28 cellular contexts compared by ENCODE assay signal in the genomic region with DNA sequence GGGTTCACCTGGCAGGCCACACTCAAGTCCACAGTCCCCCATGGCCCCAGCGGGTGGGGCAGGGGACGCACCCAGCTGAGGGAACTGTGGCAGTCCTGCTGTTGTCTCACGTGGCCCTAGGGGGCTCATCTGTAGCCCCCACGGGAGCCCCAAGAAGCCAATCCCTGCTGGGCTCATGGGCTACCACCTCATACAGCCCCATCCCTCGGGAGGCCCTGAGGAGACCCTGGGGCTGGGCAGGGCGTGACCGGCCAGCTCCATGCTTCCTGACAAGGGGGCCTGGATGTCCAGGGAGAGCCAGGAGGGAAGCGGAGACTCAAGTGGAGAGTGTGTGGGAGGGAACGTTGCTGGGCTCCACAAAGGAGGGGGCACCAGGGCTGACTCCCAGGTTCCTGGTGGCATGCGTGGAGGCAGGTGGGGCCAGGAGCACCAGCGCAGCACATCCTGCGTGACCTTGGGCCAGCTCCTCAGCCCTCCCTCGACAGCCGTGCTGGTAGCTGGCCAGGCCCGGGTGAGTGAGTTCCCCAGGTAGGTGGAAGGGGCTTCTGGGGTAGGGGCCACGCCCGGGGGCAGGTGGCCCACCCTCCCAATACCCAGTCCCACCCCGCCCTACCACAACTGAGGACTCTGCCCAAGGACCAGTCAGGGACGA.
"Had no signal": no experiment of that assay in that cellular context is flagged by ENCODE, and none has a peak within 500 bp of the region (broad histone marks: within the 10 kb centered on the region; RNA-seq: fewer than 3 reads in every experiment).

No MANE protein-coding gene starts in this region.

- H3K9me3 ChIP-seq: left lung, lower lobe of right lung, pancreas, prostate gland, stomach, thoracic aorta, tibial artery, upper lobe of right lung had no signal

- H3K27me3 ChIP-seq: hepatocyte, left lung, pancreas, stomach, tibial artery, upper lobe of right lung had no signal

- H3K4me1 Mint-ChIP-seq: naive B cell had no signal

- DNase-seq: islet precursor cell; left lung; lower lobe of right lung; mammary epithelial cell; mesendoderm; naive B cell; nucleus accumbens; pancreas; posterior cingulate gyrus; retina; right cardiac atrium; stimulated activated CD4-positive, alpha-beta T cell treated with anti-CD3 and anti-CD28 coated beads, Interleukin-12 subunit alpha, Interleukin-12 subunit beta, amount 100 ng/mL, for 4 hours; stimulated activated CD4-positive, alpha-beta T cell treated with anti-CD3 and anti-CD28 coated beads, Interleukin-15, amount 100 ng/mL, for 24 hours; stimulated activated CD4-positive, alpha-beta T cell treated with anti-CD3 and anti-CD28 coated beads, Interleukin-2, amount 100 ng/mL, for 24 hours; stimulated activated CD4-positive, alpha-beta T cell treated with anti-CD3 and anti-CD28 coated beads, Interleukin-4, amount 100 ng/mL, for 1 hour; stimulated activated naive B cell treated with anti-CD40 and anti-IgM and Interleukin-4, amounts not matched to agents 10 μg/mL and 1 μg/mL and 100 μg/mL, for 72 hours; stimulated activated naive CD8-positive, alpha-beta T cell treated with anti-CD3 and anti-CD28 coated beads, Interleukin-15, Interleukin-2, amounts not matched to agents 100 U/mL and 50 U/mL, for 24 hours; stomach; tibial artery; trophoblast cell; upper lobe of right lung had no signal

- H3K9me3 Mint-ChIP-seq: mesothelial cell of epicardium; naive B cell; natural killer cell treated with Interleukin-12 subunit alpha and Interleukin-12 subunit beta and Interleukin-15 and Interleukin-18, amount 100 ng/mL, for 72 hours; stimulated activated naive B cell treated with anti-CD40 and anti-IgM and Interleukin-4, amounts not matched to agents 10 μg/mL and 1 μg/mL and 100 μg/mL, for 72 hours had no signal

- H3K27ac ChIP-seq: hepatocyte, left lung, lower lobe of right lung, pancreas, prostate gland, skin epidermis, stomach, thoracic aorta, tibial artery, upper lobe of right lung had no signal

- H3K79me2 ChIP-seq: hepatocyte had no signal

- H3K27ac Mint-ChIP-seq: mesothelial cell of epicardium; naive B cell; natural killer cell treated with Interleukin-12 subunit alpha and Interleukin-12 subunit beta and Interleukin-15 and Interleukin-18, amount 100 ng/mL, for 72 hours; stimulated activated naive B cell treated with anti-CD40 and anti-IgM and Interleukin-4, amounts not matched to agents 10 μg/mL and 1 μg/mL and 100 μg/mL, for 72 hours had no signal

- H3K4me3 Mint-ChIP-seq: mesothelial cell of epicardium; naive B cell; natural killer cell treated with Interleukin-12 subunit alpha and Interleukin-12 subunit beta and Interleukin-15 and Interleukin-18, amount 100 ng/mL, for 72 hours; stimulated activated naive B cell treated with anti-CD40 and anti-IgM and Interleukin-4, amounts not matched to agents 10 μg/mL and 1 μg/mL and 100 μg/mL, for 72 hours had no signal

- H2AFZ ChIP-seq: hepatocyte had no signal

- H3K36me3 ChIP-seq: left lung, lower lobe of right lung, pancreas, prostate gland, stomach, thoracic aorta, tibial artery, upper lobe of right lung had no signal

- H3K4me3 ChIP-seq: hepatocyte, left lung, lower lobe of right lung, pancreas, prostate gland, skin epidermis, stomach, thoracic aorta, tibial artery, upper lobe of right lung had no signal

- ATAC-seq: left lung; lower lobe of right lung; natural killer cell treated with Interleukin-12 subunit alpha and Interleukin-12 subunit beta and Interleukin-15 and Interleukin-18, amount 100 ng/mL, for 72 hours; pancreas; right cardiac atrium; sciatic nerve; stimulated activated naive B cell treated with anti-CD40 and anti-IgM and Interleukin-4, amounts not matched to agents 10 μg/mL and 1 μg/mL and 100 μg/mL, for 72 hours; stimulated activated naive CD8-positive, alpha-beta T cell treated with anti-CD3 and anti-CD28 coated beads, Interleukin-15, Interleukin-2, amounts not matched to agents 100 U/mL and 50 U/mL, for 24 hours; upper lobe of right lung had no signal

- H3K4me2 ChIP-seq: hepatocyte had no signal

- FAIRE-seq: pancreas had no signal

- H3K4me1 ChIP-seq: left lung, lower lobe of right lung, prostate gland, stomach, tibial artery, upper lobe of right lung had no signal

- H3K36me3 Mint-ChIP-seq: mesothelial cell of epicardium; naive B cell; natural killer cell treated with Interleukin-12 subunit alpha and Interleukin-12 subunit beta and Interleukin-15 and Interleukin-18, amount 100 ng/mL, for 72 hours; stimulated activated naive B cell treated with anti-CD40 and anti-IgM and Interleukin-4, amounts not matched to agents 10 μg/mL and 1 μg/mL and 100 μg/mL, for 72 hours had no signal

- H3K27me3 Mint-ChIP-seq: naive B cell; natural killer cell treated with Interleukin-12 subunit alpha and Interleukin-12 subunit beta and Interleukin-15 and Interleukin-18, amount 100 ng/mL, for 72 hours; stimulated activated naive B cell treated with anti-CD40 and anti-IgM and Interleukin-4, amounts not matched to agents 10 μg/mL and 1 μg/mL and 100 μg/mL, for 72 hours had no signal
